In the genomic region with DNA sequence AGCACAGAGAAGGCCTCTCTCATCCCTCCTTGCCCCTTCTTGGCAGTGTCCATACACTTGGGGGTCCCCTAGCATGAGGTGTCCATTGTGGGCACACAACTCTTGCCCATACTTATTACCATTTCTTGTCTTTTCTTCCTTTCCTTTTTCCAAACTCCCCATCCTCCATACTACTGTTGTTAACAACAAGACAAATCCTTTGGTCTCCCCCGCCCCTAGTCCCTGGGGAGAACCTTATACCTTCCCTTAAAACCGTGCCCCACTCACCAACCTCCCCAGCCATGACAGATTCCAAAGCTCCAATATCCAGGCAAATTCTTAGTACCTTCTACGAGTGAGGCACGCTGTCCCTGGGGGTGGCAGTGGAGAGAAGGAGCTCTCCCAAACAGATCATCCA, we compare ENCODE assay signal across 12 cellular contexts.
DNase-seq lines count a peak whose midpoint lies in the region; ATAC-seq, FAIRE-seq and TF ChIP-seq lines count a peak whose summit lies in the region.
"Had no signal": no experiment of that assay in that cellular context is flagged by ENCODE, and none has a peak within 500 bp of the region (broad histone marks: within the 10 kb centered on the region; RNA-seq: fewer than 3 reads in every experiment).

No MANE protein-coding gene starts in this region.

- TF ChIP-seq CTCF in brain (conservative IDR thresholded peaks at IDR 0.05) (no peak), tibial artery (IDR thresholded peaks at IDR 0.05) (no peak)

- no peak overlapping the region for H3K4me3 ChIP-seq in mesodermal cell (ENCODE audit: extremely low read depth, insufficient read depth, low read length, poor library complexity, severe bottlenecking)
- peak overlapping the region in 1 of 2 donors; percentile 31 for H3K4me3 ChIP-seq in tibial artery
- H3K4me3 ChIP-seq: pancreas, SJSA1 had no signal

- ATAC-seq in activated T-cell treated with anti-CD3 and anti-CD28 coated beads, Interleukin-2, amount 50 U/mL, for 72 hours (replicated peaks in 1 of 2), result no peak
- no peak for ATAC-seq in HG02588 (IDR thresholded peaks at IDR 0.05; ENCODE audit: unreplicated experiment)

- peaks cover 14% of the 10 kb centered on the region for H3K27me3 Mint-ChIP-seq in activated T-cell treated with anti-CD3 and anti-CD28 coated beads, Interleukin-2, amount 50 U/mL, for 72 hours (ENCODE audit: low read depth)
- H3K27me3 Mint-ChIP-seq in brain, result peaks cover 7% of the 10 kb centered on the region

- no peaks in the 10 kb centered on the region for H3K9me3 Mint-ChIP-seq in activated T-cell treated with anti-CD3 and anti-CD28 coated beads, Interleukin-2, amount 50 U/mL, for 72 hours
- H3K9me3 Mint-ChIP-seq in brain, result peaks cover 0 to 12% (median 4%) of the 10 kb centered on the region in 5 experiments

- intact Hi-C loops in tibial artery (cut with DNase I; ENCODE audit: low total_unique reads), result no loop called here

- no peaks in the 10 kb centered on the region for H3K27me3 ChIP-seq in tibial artery
- H3K27me3 ChIP-seq: pancreas, SJSA1 had no signal

- no peak for DNase-seq in activated T-cell treated with anti-CD3 and anti-CD28 coated beads, Interleukin-2, amount 50 U/mL, for 72 hours
- DNase-seq in activated T-cell treated with anti-CD3 and anti-CD28 coated beads for 4 hours (no peak), tibial artery (no peak), MV-4-11 (lab: John Stamatoyannopoulos, UW) (no peak), frontal cortex (ENCODE audit: low spot score in 2 of 2) (no peak)
- DNase-seq: cerebellar nuclear complex, NCI-H446 had no signal

- H3K4me1 Mint-ChIP-seq in activated T-cell treated with anti-CD3 and anti-CD28 coated beads, Interleukin-2, amount 50 U/mL, for 72 hours (ENCODE audit: low read depth), result peaks cover 37% of the 10 kb centered on the region
- peaks cover 31% of the 10 kb centered on the region for H3K4me1 Mint-ChIP-seq in brain

- H3K27ac Mint-ChIP-seq in activated T-cell treated with anti-CD3 and anti-CD28 coated beads, Interleukin-2, amount 50 U/mL, for 72 hours, result no peak overlapping the region
- H3K27ac Mint-ChIP-seq in brain, result peak overlapping the region in 3 of 5 experiments; percentile 56 to 96 (median 72)

- H3K36me3 ChIP-seq in mesodermal cell (ENCODE audit: control insufficient read depth, insufficient read depth, low read length), result no peaks in the 10 kb centered on the region
- H3K36me3 ChIP-seq in tibial artery, result no peaks in the 10 kb centered on the region
- H3K36me3 ChIP-seq: pancreas, SJSA1 had no signal

- peak overlapping the region; percentile 69 to 75 for H3K4me3 Mint-ChIP-seq in activated T-cell treated with anti-CD3 and anti-CD28 coated beads, Interleukin-2, amount 50 U/mL, for 72 hours
- H3K4me3 Mint-ChIP-seq in brain, result peak overlapping the region in 1 of 5 experiments; percentile 22

- no peaks in the 10 kb centered on the region for H3K9me3 ChIP-seq in mesodermal cell (ENCODE audit: control insufficient read depth, low read length)
- no peaks in the 10 kb centered on the region for H3K9me3 ChIP-seq in tibial artery
- H3K9me3 ChIP-seq: pancreas, SJSA1 had no signal

- H3K4me1 ChIP-seq in mesodermal cell (ENCODE audit: control insufficient read depth, insufficient read depth, low read length, poor library complexity, severe bottlenecking) (peaks cover 36% of the 10 kb centered on the region), tibial artery (peaks cover 0 to 28% (median 21%) of the 10 kb centered on the region in 4 donors)

- H3K36me3 Mint-ChIP-seq in activated T-cell treated with anti-CD3 and anti-CD28 coated beads, Interleukin-2, amount 50 U/mL, for 72 hours (ENCODE audit: insufficient read depth in 2 of 2), result no peaks in the 10 kb centered on the region
- H3K36me3 Mint-ChIP-seq in brain, result no peaks in the 10 kb centered on the region

- peak overlapping the region; percentile 94 for H3K27ac ChIP-seq in mesodermal cell (ENCODE audit: low read depth, low read length, severe bottlenecking)
- peak overlapping the region; percentile 30 to 65 for H3K27ac ChIP-seq in tibial artery

- 91 to 94% methylated on average over 1 to 3 of the region's 4 CpGs for WGBS in mesodermal cell (ENCODE audit: insufficient coverage in 2 of 2), 2 experiments

- no peak for FAIRE-seq in frontal cortex (lab: Jason Lieb, UNC)
- FAIRE-seq: pancreas had no signal
